8 cellular contexts compared by ENCODE assay signal in genomic region chr3:42052132-42052866, GRCh38. TPM values are rescaled to one million over a fixed set of nuclear protein-coding genes. Genes with fewer than 3 reads are reported as not detected.
A peak's percentile ranks its signal among the peaks of the same experiment; 100 is the strongest.
DNase-seq lines count a peak whose midpoint lies in the region; ATAC-seq and TF ChIP-seq lines count a peak whose summit lies in the region.

No MANE protein-coding gene starts in this region.

- H3K4me3 ChIP-seq in adipocyte (ENCODE audit: low read length) (peak overlapping the region; percentile 64), testis (no peak overlapping the region)

- H3K4me1 Mint-ChIP-seq in activated T-cell treated with anti-CD3 and anti-CD28 coated beads, Interleukin-2, amount 50 U/mL, for 4 hours (ENCODE audit: low read depth) = peaks cover 28% of the 10 kb centered on the region

- H3K4me1 ChIP-seq in adipocyte (ENCODE audit: control insufficient read depth, insufficient read depth, low read length) (peaks cover 42% of the 10 kb centered on the region), testis (peaks cover 31% of the 10 kb centered on the region)

- H3K9me3 ChIP-seq in adipocyte (ENCODE audit: control insufficient read depth, low read length) = no peaks in the 10 kb centered on the region
- H3K9me3 ChIP-seq in testis = no peaks in the 10 kb centered on the region

- H3K36me3 ChIP-seq in adipocyte (ENCODE audit: control insufficient read depth, insufficient read depth, low read length, severe bottlenecking) (no peaks in the 10 kb centered on the region), testis (ENCODE audit: low read depth, missing control alignments) (no peaks in the 10 kb centered on the region)

- H3K27me3 ChIP-seq in adipocyte (replicated peaks; ENCODE audit: control insufficient read depth, insufficient read depth, low read length) = no peaks in the 10 kb centered on the region
- no peaks in the 10 kb centered on the region for H3K27me3 ChIP-seq in testis

- ATAC-seq in GM21825 (IDR thresholded peaks at IDR 0.05; ENCODE audit: unreplicated experiment) (peak; percentile 38), HG03196 (IDR thresholded peaks at IDR 0.05; ENCODE audit: unreplicated experiment) (no peak)
- no peak for ATAC-seq in activated T-cell treated with anti-CD3 and anti-CD28 coated beads, Interleukin-2, amount 50 U/mL, for 4 hours

- peak overlapping the region; percentile 69 for H3K9ac ChIP-seq in adipocyte (ENCODE audit: low read length)

- no peak overlapping the region for H3K4me3 Mint-ChIP-seq in activated T-cell treated with anti-CD3 and anti-CD28 coated beads, Interleukin-2, amount 50 U/mL, for 4 hours

- peaks cover 5% of the 10 kb centered on the region for H3K36me3 Mint-ChIP-seq in activated T-cell treated with anti-CD3 and anti-CD28 coated beads, Interleukin-2, amount 50 U/mL, for 4 hours (ENCODE audit: insufficient read depth)

- H3K27ac ChIP-seq in testis = peak overlapping the region; percentile 70

- H3K9me3 Mint-ChIP-seq in activated T-cell treated with anti-CD3 and anti-CD28 coated beads, Interleukin-2, amount 50 U/mL, for 4 hours = peaks cover 3% of the 10 kb centered on the region

- no peak for TF ChIP-seq CTCF in testis (IDR thresholded peaks at IDR 0.05)

- no peak for TF ChIP-seq POLR2A in testis (IDR thresholded peaks at IDR 0.05)

- intact Hi-C loops in testis (cut with DNase I; ENCODE audit: low total_unique reads) = no loop called here

- 63 to 65% methylated on average over 5 of the region's 5 CpGs for WGBS in testis, 2 donors

- H3K27me3 Mint-ChIP-seq in activated T-cell treated with anti-CD3 and anti-CD28 coated beads, Interleukin-2, amount 50 U/mL, for 4 hours (ENCODE audit: low read depth) = no peaks in the 10 kb centered on the region

- DNase-seq in adipocyte (ENCODE audit: low read depth) (no peak), inferior parietal cortex (ENCODE audit: extremely low spot score) (peak; percentile 65), testis (no peak), NCI-H1105 treated with DMSO at 0.1 percent for 48 hours (lab: John Stamatoyannopoulos, UW) (no peak), DMS53 treated with DMSO at 0.1 percent for 48 hours (lab: John Stamatoyannopoulos, UW; ENCODE audit: unreplicated experiment) (no peak)
- DNase-seq in activated T-cell treated with anti-CD3 and anti-CD28 coated beads, Interleukin-2, amount 50 U/mL, for 4 hours = no peak

RNA-seq across cellular contexts. Expression of gene TRAK1, which starts 38.9 kb away (rescaled TPM):
- total RNA-seq in testis = 10 to 100 TPM; 94.1 to 95.9 TPM
- 32.0 TPM for polyA plus RNA-seq in testis (ENCODE audit: insufficient read depth, low read depth, low replicate concordance)
- 10 to 100 TPM; 17.2 to 22.3 (median 22.2) TPM for total RNA-seq in activated T-cell treated with anti-CD3 and anti-CD28 coated beads, Interleukin-2, amount 50 U/mL, for 4 hours

Comparison
In these comparisons a context has a peak if more than half of its experiments do, and no peak if none do; other contexts are left out.
1. RNA of gene TRAK1, which starts 38.9 kb away (total RNA-seq): 94.1 to 95.9 TPM in testis; 17.2 to 22.3 TPM in activated T-cell treated with anti-CD3 and anti-CD28 coated beads, Interleukin-2, amount 50 U/mL, for 4 hours; every median in the first group is over 4 times any median in the second.